In genomic region chr9:36402536-36402935, GRCh38 we compare ENCODE assay signal across 18 cellular contexts. TPM values are rescaled to one million over a fixed set of nuclear protein-coding genes. Genes with fewer than 3 reads are reported as not detected.
DNase-seq lines count a peak whose midpoint lies in the region; ATAC-seq and TF ChIP-seq lines count a peak whose summit lies in the region.
"Had no signal": no experiment of that assay in that cellular context is flagged by ENCODE, and none has a peak within 500 bp of the region (broad histone marks: within the 10 kb centered on the region; RNA-seq: fewer than 3 reads in every experiment).

No MANE protein-coding gene starts in this region.

- H3K27me3 Mint-ChIP-seq in T-helper 1 cell treated with Interleukin-12 subunit alpha and Interleukin-12 subunit beta and Interleukin-4 antibody, amounts not matched to agents 30 μg/mL and 1 μg/mL, for 36 hours (ENCODE audit: low read depth) = no peaks in the 10 kb centered on the region
- H3K27me3 Mint-ChIP-seq in dendritic cell treated with granulocyte-macrophage colony-stimulating factor and Interleukin-4, amounts not matched to agents 40 ng/mL and 50 ng/mL, for 4 days = no peaks in the 10 kb centered on the region
- no peaks in the 10 kb centered on the region for H3K27me3 Mint-ChIP-seq in natural killer cell treated with Interleukin-12 subunit alpha and Interleukin-12 subunit beta and Interleukin-15 and Interleukin-18, amount 100 ng/mL, for 72 hours
- H3K27me3 Mint-ChIP-seq: stimulated activated naive B cell treated with anti-CD40 and anti-IgM and Interleukin-4, amounts not matched to agents 10 μg/mL and 1 μg/mL and 100 μg/mL, for 72 hours had no signal

- POLR2A ChIA-PET in Panc1 (lab: Charles Lee) = interaction anchor here (0.7 kb wide), 1 partner anchor 9 kb away, joined by 3 read pairs; no protein-coding TSS in a partner anchor

- peak overlapping the region; percentile 80 for H3K27ac Mint-ChIP-seq in T-helper 1 cell treated with Interleukin-12 subunit alpha and Interleukin-12 subunit beta and Interleukin-4 antibody, amounts not matched to agents 30 μg/mL and 1 μg/mL, for 36 hours
- H3K27ac Mint-ChIP-seq in dendritic cell treated with granulocyte-macrophage colony-stimulating factor and Interleukin-4, amounts not matched to agents 40 ng/mL and 50 ng/mL, for 4 days = peak overlapping the region; percentile 61
- peak overlapping the region; percentile 48 to 88 for H3K27ac Mint-ChIP-seq in natural killer cell treated with Interleukin-12 subunit alpha and Interleukin-12 subunit beta and Interleukin-15 and Interleukin-18, amount 100 ng/mL, for 72 hours
- H3K27ac Mint-ChIP-seq: stimulated activated naive B cell treated with anti-CD40 and anti-IgM and Interleukin-4, amounts not matched to agents 10 μg/mL and 1 μg/mL and 100 μg/mL, for 72 hours had no signal

- BruUV-seq in Panc1 (replicated peaks; lab: Mats Ljungman, UMichigan) = no TSS peak

- in situ Hi-C loops in Panc1 (cut with HindIII; ENCODE audit: low pct_unique_long_range_greater_than_20kb, low sequenced_read_pairs) = no loop called here

- peaks cover 26% of the 10 kb centered on the region for H3K4me1 Mint-ChIP-seq in T-helper 1 cell treated with Interleukin-12 subunit alpha and Interleukin-12 subunit beta and Interleukin-4 antibody, amounts not matched to agents 30 μg/mL and 1 μg/mL, for 36 hours (ENCODE audit: low read depth)
- peaks cover 52% of the 10 kb centered on the region for H3K4me1 Mint-ChIP-seq in dendritic cell treated with granulocyte-macrophage colony-stimulating factor and Interleukin-4, amounts not matched to agents 40 ng/mL and 50 ng/mL, for 4 days (ENCODE audit: low read depth)
- H3K4me1 Mint-ChIP-seq in natural killer cell treated with Interleukin-12 subunit alpha and Interleukin-12 subunit beta and Interleukin-15 and Interleukin-18, amount 100 ng/mL, for 72 hours (ENCODE audit: low read depth in 2 of 2) = peaks cover 30 to 43% of the 10 kb centered on the region in 2 donors

- H3K36me3 Mint-ChIP-seq in T-helper 1 cell treated with Interleukin-12 subunit alpha and Interleukin-12 subunit beta and Interleukin-4 antibody, amounts not matched to agents 30 μg/mL and 1 μg/mL, for 36 hours (ENCODE audit: low read depth) = peaks cover 3% of the 10 kb centered on the region
- H3K36me3 Mint-ChIP-seq in dendritic cell treated with granulocyte-macrophage colony-stimulating factor and Interleukin-4, amounts not matched to agents 40 ng/mL and 50 ng/mL, for 4 days (ENCODE audit: low read depth) = peaks cover 15% of the 10 kb centered on the region
- no peaks in the 10 kb centered on the region for H3K36me3 Mint-ChIP-seq in natural killer cell treated with Interleukin-12 subunit alpha and Interleukin-12 subunit beta and Interleukin-15 and Interleukin-18, amount 100 ng/mL, for 72 hours

- H3K4me1 ChIP-seq in Panc1 (ENCODE audit: control insufficient read depth, insufficient read depth, low read length) = peaks cover 34% of the 10 kb centered on the region

- no peaks in the 10 kb centered on the region for H3K27me3 ChIP-seq in Panc1 (ENCODE audit: control insufficient read depth, insufficient read depth, low read length)
- H3K27me3 ChIP-seq: BLaER1, upper lobe of left lung had no signal

- no peaks in the 10 kb centered on the region; the same call in 1 of the 2 replicates for H3K9me3 ChIP-seq in Panc1 (ENCODE audit: control insufficient read depth, insufficient read depth, low read depth, low read length)
- H3K9me3 ChIP-seq: BLaER1, upper lobe of left lung had no signal

- H3K27ac ChIP-seq in Panc1 (ENCODE audit: low read length) = peak overlapping the region; percentile 82; the same call in 1 of the 2 replicates
- H3K27ac ChIP-seq: parathyroid adenoma, upper lobe of left lung had no signal

- intact Hi-C loops in Panc1 (cut with micrococcal nuclease; ENCODE audit: unreplicated experiment) = no loop called here
- intact Hi-C loops in dendritic cell treated with granulocyte-macrophage colony-stimulating factor and Interleukin-4, amounts not matched to agents 40 ng/mL and 50 ng/mL, for 4 days (cut with micrococcal nuclease) = no loop called here

- no peak for DNase-seq in T-helper 1 cell
- no peak for DNase-seq in Panc1 (ENCODE audit: low read depth, low spot score)
- DNase-seq in natural killer cell treated with Interleukin-12 subunit alpha and Interleukin-12 subunit beta and Interleukin-15 and Interleukin-18, amount 100 ng/mL, for 72 hours (ENCODE audit: low spot score) = no peak
- DNase-seq in NCI-H1105 (lab: John Stamatoyannopoulos, UW) = no peak
- DNase-seq: activated CD4-positive, alpha-beta T cell treated with anti-CD3 and anti-CD28 coated beads, Interleukin-2, amount 50 U/mL, for 48 hours; DMS79; effector memory CD4-positive, alpha-beta T cell; NCI-H1930; NCI-H524; SHP77; stimulated activated naive B cell treated with anti-CD40 and anti-IgM and Interleukin-4, amounts not matched to agents 10 μg/mL and 1 μg/mL and 100 μg/mL, for 72 hours; upper lobe of left lung had no signal

- no peaks in the 10 kb centered on the region for H3K36me3 ChIP-seq in Panc1 (ENCODE audit: control insufficient read depth, insufficient read depth, low read length)
- H3K36me3 ChIP-seq: upper lobe of left lung had no signal

- no peak overlapping the region for H3K4me3 Mint-ChIP-seq in T-helper 1 cell treated with Interleukin-12 subunit alpha and Interleukin-12 subunit beta and Interleukin-4 antibody, amounts not matched to agents 30 μg/mL and 1 μg/mL, for 36 hours
- H3K4me3 Mint-ChIP-seq in dendritic cell treated with granulocyte-macrophage colony-stimulating factor and Interleukin-4, amounts not matched to agents 40 ng/mL and 50 ng/mL, for 4 days = no peak overlapping the region
- peak overlapping the region; percentile 8 for H3K4me3 Mint-ChIP-seq in natural killer cell treated with Interleukin-12 subunit alpha and Interleukin-12 subunit beta and Interleukin-15 and Interleukin-18, amount 100 ng/mL, for 72 hours
- H3K4me3 Mint-ChIP-seq: stimulated activated naive B cell treated with anti-CD40 and anti-IgM and Interleukin-4, amounts not matched to agents 10 μg/mL and 1 μg/mL and 100 μg/mL, for 72 hours had no signal

- ATAC-seq in Panc1 = no peak
- no peak for ATAC-seq in natural killer cell treated with Interleukin-12 subunit alpha and Interleukin-12 subunit beta and Interleukin-15 and Interleukin-18, amount 100 ng/mL, for 72 hours
- no peak for ATAC-seq in GM19467 (IDR thresholded peaks at IDR 0.05; ENCODE audit: unreplicated experiment)
- ATAC-seq in HG03039 (IDR thresholded peaks at IDR 0.05; ENCODE audit: unreplicated experiment) = no peak
- ATAC-seq: stimulated activated naive B cell treated with anti-CD40 and anti-IgM and Interleukin-4, amounts not matched to agents 10 μg/mL and 1 μg/mL and 100 μg/mL, for 72 hours had no signal

- CTCF ChIA-PET in Panc1 (lab: Charles Lee) = interaction anchor here (0.6 to 1.5 kb wide), 2 partner anchors 51 to 154 kb away, joined by 3 to 5 read pairs; no protein-coding TSS in a partner anchor

- H3K9me3 Mint-ChIP-seq in T-helper 1 cell treated with Interleukin-12 subunit alpha and Interleukin-12 subunit beta and Interleukin-4 antibody, amounts not matched to agents 30 μg/mL and 1 μg/mL, for 36 hours = no peaks in the 10 kb centered on the region
- H3K9me3 Mint-ChIP-seq in dendritic cell treated with granulocyte-macrophage colony-stimulating factor and Interleukin-4, amounts not matched to agents 40 ng/mL and 50 ng/mL, for 4 days = no peaks in the 10 kb centered on the region
- H3K9me3 Mint-ChIP-seq in natural killer cell treated with Interleukin-12 subunit alpha and Interleukin-12 subunit beta and Interleukin-15 and Interleukin-18, amount 100 ng/mL, for 72 hours = no peaks in the 10 kb centered on the region
- H3K9me3 Mint-ChIP-seq: stimulated activated naive B cell treated with anti-CD40 and anti-IgM and Interleukin-4, amounts not matched to agents 10 μg/mL and 1 μg/mL and 100 μg/mL, for 72 hours had no signal

- no peak for TF ChIP-seq CTCF in Panc1 (IDR thresholded peaks at IDR 0.05)

- H3K4me3 ChIP-seq in Panc1 (ENCODE audit: low read depth in 2 of 2, low read length in 2 of 2) = no peak overlapping the region
- H3K4me3 ChIP-seq: BLaER1, upper lobe of left lung had no signal

RNA-seq across cellular contexts. Expression of gene RNF38, which starts 2.5 kb away (rescaled TPM):
- total RNA-seq in Panc1 (2021; ENCODE audit: unreplicated experiment) = 78.0 TPM
- polyA plus RNA-seq in Panc1 (2012; ENCODE audit: insufficient read length) = 34.0 TPM
- total RNA-seq in natural killer cell treated with Interleukin-12 subunit alpha and Interleukin-12 subunit beta and Interleukin-15 and Interleukin-18, amount 100 ng/mL, for 72 hours = 10 to 100 TPM; 43.9 to 56.9 TPM
